ENCODE assay signal across 10 cellular contexts in genomic region chr17:28553000-28553505, GRCh38. TPM values are rescaled to one million over a fixed set of nuclear protein-coding genes. Genes with fewer than 3 reads are reported as not detected.
DNase-seq lines count a peak whose midpoint lies in the region; ATAC-seq and TF ChIP-seq lines count a peak whose summit lies in the region.
"Had no signal": no experiment of that assay in that cellular context is flagged by ENCODE, and none has a peak within 500 bp of the region (broad histone marks: within the 10 kb centered on the region; RNA-seq: fewer than 3 reads in every experiment).

No MANE protein-coding gene starts in this region.

- peak overlapping the region; percentile 71 for H3K56ac ChIP-seq in mesendoderm (ENCODE audit: low read length)

- no peak for TF ChIP-seq CTCF in heart right ventricle (IDR thresholded peaks at IDR 0.05)
- no peak for TF ChIP-seq CTCF in upper lobe of left lung (IDR thresholded peaks at IDR 0.05)
- no peak for TF ChIP-seq CTCF in body of pancreas (IDR thresholded peaks at IDR 0.05)

- H3K4me1 ChIP-seq in heart right ventricle (peaks cover 0 to 41% (median 21%) of the 10 kb centered on the region in 9 donors), adipocyte (ENCODE audit: control insufficient read depth, insufficient read depth, low read length) (peaks cover 11% of the 10 kb centered on the region), mesendoderm (ENCODE audit: control insufficient read depth, low read depth, low read length) (peaks cover 6% of the 10 kb centered on the region), upper lobe of left lung (peaks cover 17 to 44% (median 24%) of the 10 kb centered on the region in 4 donors), body of pancreas (peaks cover 31% of the 10 kb centered on the region)

- H3K79me2 ChIP-seq in mesendoderm (ENCODE audit: control insufficient read depth, insufficient read depth, low read length): no peaks in the 10 kb centered on the region

- H2BK120ac ChIP-seq in mesendoderm (ENCODE audit: low read depth, low read length): no peak overlapping the region

- H3K18ac ChIP-seq in mesendoderm (ENCODE audit: low read length): no peak overlapping the region

- H4K5ac ChIP-seq in mesendoderm (ENCODE audit: low read length): no peak overlapping the region

- no peak for TF ChIP-seq EP300 in upper lobe of left lung (IDR thresholded peaks at IDR 0.05)

- H4K8ac ChIP-seq in mesendoderm (ENCODE audit: low read depth, low read length): no peak overlapping the region

- H3K4me2 ChIP-seq in mesendoderm (ENCODE audit: low read length): peak overlapping the region; percentile 81

- H3K9me3 ChIP-seq in heart right ventricle (no peaks in the 10 kb centered on the region), adipocyte (ENCODE audit: control insufficient read depth, low read length) (no peaks in the 10 kb centered on the region), upper lobe of left lung (no peaks in the 10 kb centered on the region), body of pancreas (no peaks in the 10 kb centered on the region)

- H3K27ac ChIP-seq in heart right ventricle (peak overlapping the region in 1 of 10 donors; percentile 85), mesendoderm (ENCODE audit: low read depth, low read length) (no peak overlapping the region), upper lobe of left lung (peak overlapping the region in 1 of 4 donors; percentile 77), body of pancreas (no peak overlapping the region)

- WGBS in heart right ventricle, 2 donors: 92 to 95% methylated on average over 5 of the region's 5 CpGs
- no CpG with 5 or more reads among the region's 5 CpGs for WGBS in mesendoderm (ENCODE audit: extremely low coverage, insufficient coverage, low lambda C conversion rate)
- 90 to 92% methylated on average over 5 of the region's 5 CpGs for WGBS in upper lobe of left lung, 2 donors
- WGBS in body of pancreas, 2 donors: 85 to 89% methylated on average over 5 of the region's 5 CpGs

- no peak for DNase-seq in heart right ventricle
- no peak for DNase-seq in left cardiac atrium
- no peak for DNase-seq in adipocyte (ENCODE audit: low read depth)
- no peak for DNase-seq in mesendoderm
- no peak for DNase-seq in upper lobe of left lung
- no peak for DNase-seq in HK-2 (ENCODE audit: unreplicated experiment)
- no peak for DNase-seq in body of pancreas

- no peak overlapping the region for H2BK5ac ChIP-seq in mesendoderm (ENCODE audit: low read length)

- no peak overlapping the region for H3K23ac ChIP-seq in mesendoderm (ENCODE audit: low read length)

- H2BK15ac ChIP-seq in mesendoderm (replicated peaks; ENCODE audit: low read depth): no peak overlapping the region

- intact Hi-C loops in heart right ventricle (cut with DNase I): loop anchor here in 4 of 10 donors (2.0 to 10.0 kb wide), 4 partner anchors 18 to 62 kb away; partner anchors contain the start of genes RSKR (in 2 of the 4) and PIGS (in 1 of the 4)
- intact Hi-C loops in left cardiac atrium (cut with DNase I): loop anchor here in 1 of 2 donors (5.0 kb wide), 1 partner anchor 59 kb away; the partner anchor contains the start of gene RSKR
- intact Hi-C loops in body of pancreas (cut with DNase I): no loop called here

- H2AK5ac ChIP-seq in mesendoderm (ENCODE audit: low read length): no peak overlapping the region

- peaks cover 6% of the 10 kb centered on the region for H3K79me1 ChIP-seq in mesendoderm (ENCODE audit: low read length)

- no peak for TF ChIP-seq POLR2A in upper lobe of left lung (IDR thresholded peaks at IDR 0.05)
- no peak for TF ChIP-seq POLR2A in body of pancreas (IDR thresholded peaks at IDR 0.05)

- H3K4me3 ChIP-seq in heart right ventricle: peak overlapping the region in 7 of 10 donors; percentile 85 to 99 (median 97)
- H3K4me3 ChIP-seq in adipocyte (ENCODE audit: low read length): peak overlapping the region; percentile 82
- H3K4me3 ChIP-seq in mesendoderm (ENCODE audit: low read length): no peak overlapping the region
- H3K4me3 ChIP-seq in upper lobe of left lung: peak overlapping the region in 3 of 4 donors; percentile 61 to 98 (median 89)
- H3K4me3 ChIP-seq in body of pancreas: no peak overlapping the region

- H3K9ac ChIP-seq in adipocyte (ENCODE audit: low read length) (no peak overlapping the region), mesendoderm (ENCODE audit: low read length) (peak overlapping the region; percentile 67)

- H3K36me3 ChIP-seq in heart right ventricle (peaks cover 0 to 50% (median 40%) of the 10 kb centered on the region in 9 donors), adipocyte (ENCODE audit: control insufficient read depth, insufficient read depth, low read length, severe bottlenecking) (peaks cover 49% of the 10 kb centered on the region), mesendoderm (ENCODE audit: control insufficient read depth, insufficient read depth, low read length) (peaks cover 3% of the 10 kb centered on the region), upper lobe of left lung (peaks cover 18 to 49% (median 41%) of the 10 kb centered on the region in 4 donors), body of pancreas (replicated peaks in 1 of 2; ENCODE audit: insufficient read depth in 1 of 2, low read depth in 2 of 2) (peaks cover 0 to 12% of the 10 kb centered on the region in 2 donors)

- no peaks in the 10 kb centered on the region for H3K27me3 ChIP-seq in heart right ventricle
- no peaks in the 10 kb centered on the region for H3K27me3 ChIP-seq in adipocyte (replicated peaks; ENCODE audit: control insufficient read depth, insufficient read depth, low read length)
- no peaks in the 10 kb centered on the region for H3K27me3 ChIP-seq in mesendoderm (ENCODE audit: insufficient read depth, low read length, poor library complexity)
- H3K27me3 ChIP-seq in upper lobe of left lung: no peaks in the 10 kb centered on the region
- H3K27me3 ChIP-seq in body of pancreas: no peaks in the 10 kb centered on the region

- no peak for ATAC-seq in heart right ventricle
- ATAC-seq in left cardiac atrium: no peak
- ATAC-seq in upper lobe of left lung (ENCODE audit: low FRiP score in 2 of 2): no peak
- ATAC-seq in body of pancreas: no peak
- no peak for ATAC-seq in GM19035 (IDR thresholded peaks at IDR 0.05; ENCODE audit: unreplicated experiment)

- no peak overlapping the region for H3K4ac ChIP-seq in mesendoderm (ENCODE audit: low read depth, low read length)

RNA-seq across cellular contexts. Expression of gene UNC119, which starts 0.6 kb away (rescaled TPM):
- 10 to 100 TPM; 10.6 to 23.4 (median 21.0) TPM for total RNA-seq in heart right ventricle
- polyA plus RNA-seq in heart right ventricle: 10 to 100 TPM; 18.0 to 23.8 TPM
- total RNA-seq in left cardiac atrium: 10 to 100 TPM; 13.6 to 23.6 TPM
- 33.1 TPM for polyA plus RNA-seq in mesendoderm (2013, experiment 1 of 2)
- 32.1 TPM for polyA plus RNA-seq in mesendoderm (2013, experiment 2 of 2)
- total RNA-seq in upper lobe of left lung: 10 to 100 TPM; 17.0 to 43.0 (median 25.6) TPM
- 10 to 100 TPM; 25.7 to 29.3 TPM for total RNA-seq in body of pancreas

RNA-seq across cellular contexts. Expression of gene PIGS, which starts 18.3 kb away (rescaled TPM):
- total RNA-seq in heart right ventricle: 10 to 100 TPM; 44.6 to 69.3 (median 49.6) TPM
- polyA plus RNA-seq in heart right ventricle: 10 to 100 TPM in 1 of 2 donors, 1 to 10 TPM in 1; 9.0 to 44.9 TPM
- total RNA-seq in left cardiac atrium: 10 to 100 TPM; 39.9 to 41.4 TPM
- 28.0 TPM for polyA plus RNA-seq in mesendoderm (2013, experiment 1 of 2)
- polyA plus RNA-seq in mesendoderm (2013, experiment 2 of 2): 28.6 TPM
- total RNA-seq in upper lobe of left lung: 10 to 100 TPM; 36.7 to 69.6 (median 58.1) TPM
- total RNA-seq in body of pancreas: 10 to 100 TPM; 11.7 to 12.2 TPM

RNA-seq across cellular contexts. Expression of gene ALDOC, which starts 23.6 kb away (rescaled TPM):
- total RNA-seq in heart right ventricle: 100 to 1,000 TPM; 196 to 416 (median 291) TPM
- 100 to 1,000 TPM; 122 to 156 TPM for polyA plus RNA-seq in heart right ventricle
- 100 to 1,000 TPM; 138 to 164 TPM for total RNA-seq in left cardiac atrium
- 26.6 TPM for polyA plus RNA-seq in mesendoderm (2013, experiment 1 of 2)
- 27.3 TPM for polyA plus RNA-seq in mesendoderm (2013, experiment 2 of 2)
- 10 to 100 TPM in 5 of 6 donors, 1 to 10 TPM in 1; 6.3 to 19.2 (median 14.2) TPM for total RNA-seq in upper lobe of left lung
- 10 to 100 TPM in 1 of 2 donors, 1 to 10 TPM in 1; 2.9 to 25.1 TPM for total RNA-seq in body of pancreas

RNA-seq across cellular contexts. Expression of gene SPAG5, which starts 45.8 kb away (rescaled TPM):
- total RNA-seq in heart right ventricle (1 to 10 TPM in 7 of 10 donors, under 1 TPM in 3; 0.55 to 6.5 (median 1.2) TPM), left cardiac atrium (1 to 10 TPM in 1 of 2 donors, under 1 TPM in 1; 0.97 to 2.7 TPM), upper lobe of left lung (10 to 100 TPM in 1 of 6 donors, 1 to 10 TPM in 5; 4.4 to 34.6 (median 7.4) TPM), body of pancreas (1 to 10 TPM in 1 of 2 donors, not detected in 1; 3.1 TPM)
- polyA plus RNA-seq in heart right ventricle: 1 to 10 TPM in 1 of 2 donors, under 1 TPM in 1; 0.86 to 1.6 TPM
- polyA plus RNA-seq in mesendoderm (2013, experiment 1 of 2): 103 TPM
- 98.5 TPM for polyA plus RNA-seq in mesendoderm (2013, experiment 2 of 2)

RNA-seq across cellular contexts. Expression of gene FOXN1, which starts 46.9 kb away (rescaled TPM):
- total RNA-seq in heart right ventricle: not detected
- polyA plus RNA-seq in heart right ventricle: not detected
- not detected for total RNA-seq in left cardiac atrium
- polyA plus RNA-seq in mesendoderm (2013, experiment 1 of 2): not detected
- polyA plus RNA-seq in mesendoderm (2013, experiment 2 of 2): not detected
- total RNA-seq in upper lobe of left lung: under 1 TPM in 2 of 6 donors, not detected in 4; 0.07 to 0.54 TPM
- under 1 TPM in 1 of 2 donors, not detected in 1; 0.52 TPM for total RNA-seq in body of pancreas
- total RNA-seq: kidney epithelial cell, SK-MEL-5 had no signal

Comparison
In these comparisons a context has a peak if more than half of its experiments do, and no peak if none do; other contexts are left out.
1. H3K4me3 ChIP-seq: peak in heart right ventricle (7 of 10), adipocyte (single experiment) and upper lobe of left lung (3 of 4); none in mesendoderm (single experiment) and body of pancreas (0 of 2).
2. RNA of gene ALDOC, which starts 23.6 kb away (total RNA-seq): 196 to 416 TPM in heart right ventricle and 138 to 164 TPM in left cardiac atrium; 2.9 to 25.1 TPM in body of pancreas and 6.3 to 19.2 TPM in upper lobe of left lung; every median in the first group is over 4 times any median in the second.